Comparison of ENCODE assay signal across 8 cellular contexts in genomic region chr11:130522284-130522961, GRCh38.
DNase-seq lines count a peak whose midpoint lies in the region; ATAC-seq and TF ChIP-seq lines count a peak whose summit lies in the region.

No MANE protein-coding gene starts in this region.

- H3K27me3 ChIP-seq in kidney epithelial cell (ENCODE audit: control insufficient read depth, insufficient read depth, low read length) (no peaks in the 10 kb centered on the region), stomach smooth muscle (ENCODE audit: control insufficient read depth in 1 of 2, insufficient read depth in 2 of 2, low read length in 2 of 2) (no peaks in the 10 kb centered on the region)

- H3K4me3 Mint-ChIP-seq in brain: peak overlapping the region in 1 of 5 experiments; percentile 32
- no peak overlapping the region for H3K4me3 Mint-ChIP-seq in activated CD8-positive, alpha-beta T cell treated with anti-CD3 and anti-CD28 coated beads, Interleukin-2, amount 10 ng/mL, durations not matched to agents 7 days and 5 days

- peak overlapping the region; percentile 62 for H3K27ac ChIP-seq in stomach smooth muscle (ENCODE audit: low read length)

- DNase-seq in HS-27A (ENCODE audit: low read depth): peak; percentile 14
- peak; percentile 64 for DNase-seq in kidney epithelial cell (ENCODE audit: low read depth)
- no peak for DNase-seq in cerebellar cortex (ENCODE audit: low spot score)
- no peak for DNase-seq in GM10248 (ENCODE audit: extremely low spot score)
- no peak for DNase-seq in activated CD8-positive, alpha-beta T cell treated with anti-CD3 and anti-CD28 coated beads, Interleukin-2, amount 10 ng/mL, durations not matched to agents 7 days and 5 days

- no peaks in the 10 kb centered on the region for H3K36me3 ChIP-seq in kidney epithelial cell (ENCODE audit: control insufficient read depth, insufficient read depth, low read length)
- H3K36me3 ChIP-seq in stomach smooth muscle (ENCODE audit: control insufficient read depth in 2 of 2, insufficient read depth in 2 of 2, low read length in 2 of 2): no peaks in the 10 kb centered on the region

- H3K9ac ChIP-seq in stomach smooth muscle (ENCODE audit: low read length in 2 of 2): peak overlapping the region; percentile 42 to 51

- peaks cover 20% of the 10 kb centered on the region for H3K4me1 ChIP-seq in stomach smooth muscle (ENCODE audit: control insufficient read depth, insufficient read depth, low read length)

- H3K27me3 Mint-ChIP-seq in brain: peaks cover 10% of the 10 kb centered on the region
- H3K27me3 Mint-ChIP-seq in activated CD8-positive, alpha-beta T cell treated with anti-CD3 and anti-CD28 coated beads, Interleukin-2, amount 10 ng/mL, durations not matched to agents 7 days and 5 days (ENCODE audit: low read depth): peaks cover 2% of the 10 kb centered on the region

- no peaks in the 10 kb centered on the region for H3K36me3 Mint-ChIP-seq in brain
- no peaks in the 10 kb centered on the region for H3K36me3 Mint-ChIP-seq in activated CD8-positive, alpha-beta T cell treated with anti-CD3 and anti-CD28 coated beads, Interleukin-2, amount 10 ng/mL, durations not matched to agents 7 days and 5 days (ENCODE audit: low read depth)

- H3K4me3 ChIP-seq in kidney epithelial cell (ENCODE audit: low read depth, low read length): no peak overlapping the region
- H3K4me3 ChIP-seq in stomach smooth muscle (ENCODE audit: low read length in 2 of 2): peak overlapping the region in 1 of 2 donors; percentile 8

- ATAC-seq in HG03442 (IDR thresholded peaks at IDR 0.05; ENCODE audit: unreplicated experiment): no peak
- ATAC-seq in activated CD8-positive, alpha-beta T cell treated with anti-CD3 and anti-CD28 coated beads, Interleukin-2, amount 10 ng/mL, durations not matched to agents 7 days and 5 days: no peak

- POLR2A ChIA-PET in GM10248 (lab: Yijun Ruan, JAX): no interaction called here
- POLR2A ChIA-PET in activated CD8-positive, alpha-beta T cell treated with anti-CD3 and anti-CD28 coated beads, Interleukin-2, amount 10 ng/mL, durations not matched to agents 7 days and 5 days (lab: Charles Lee): no interaction called here

- no peaks in the 10 kb centered on the region for H3K9me3 ChIP-seq in stomach smooth muscle (ENCODE audit: control insufficient read depth in 2 of 2, low read length in 2 of 2)

- H3K27ac Mint-ChIP-seq in brain: peak overlapping the region in 3 of 5 experiments; percentile 67 to 92 (median 91)
- H3K27ac Mint-ChIP-seq in activated CD8-positive, alpha-beta T cell treated with anti-CD3 and anti-CD28 coated beads, Interleukin-2, amount 10 ng/mL, durations not matched to agents 7 days and 5 days: no peak overlapping the region

- H3K4me1 Mint-ChIP-seq in brain: peaks cover 34% of the 10 kb centered on the region
- H3K4me1 Mint-ChIP-seq in activated CD8-positive, alpha-beta T cell treated with anti-CD3 and anti-CD28 coated beads, Interleukin-2, amount 10 ng/mL, durations not matched to agents 7 days and 5 days (ENCODE audit: low read depth): no peaks in the 10 kb centered on the region

- CTCF ChIA-PET in GM10248 (lab: Yijun Ruan, JAX): no interaction called here
- CTCF ChIA-PET in activated CD8-positive, alpha-beta T cell treated with anti-CD3 and anti-CD28 coated beads, Interleukin-2, amount 10 ng/mL, durations not matched to agents 7 days and 5 days (lab: Charles Lee): no interaction called here

- no peaks in the 10 kb centered on the region for H3K9me3 Mint-ChIP-seq in brain
- no peaks in the 10 kb centered on the region for H3K9me3 Mint-ChIP-seq in activated CD8-positive, alpha-beta T cell treated with anti-CD3 and anti-CD28 coated beads, Interleukin-2, amount 10 ng/mL, durations not matched to agents 7 days and 5 days (ENCODE audit: insufficient read depth)

- TF ChIP-seq CTCF in brain (conservative IDR thresholded peaks at IDR 0.05) (no peak), kidney epithelial cell (IDR thresholded peaks at IDR 0.05; ENCODE audit: insufficient read depth, low read length, poor library complexity, severe bottlenecking) (no peak), GM10248 (IDR thresholded peaks at IDR 0.05; ENCODE audit: control extremely low read depth, extremely low read depth, low read depth, missing control alignments) (no peak)

Comparison
In these comparisons a context has a peak if more than half of its experiments do, and no peak if none do; other contexts are left out.
1. DNase-seq: peak in HS-27A (single experiment) and kidney epithelial cell (single experiment); none in cerebellar cortex (single experiment), GM10248 (single experiment) and activated CD8-positive, alpha-beta T cell treated with anti-CD3 and anti-CD28 coated beads, Interleukin-2, amount 10 ng/mL, durations not matched to agents 7 days and 5 days (single experiment).